In the genomic region with DNA sequence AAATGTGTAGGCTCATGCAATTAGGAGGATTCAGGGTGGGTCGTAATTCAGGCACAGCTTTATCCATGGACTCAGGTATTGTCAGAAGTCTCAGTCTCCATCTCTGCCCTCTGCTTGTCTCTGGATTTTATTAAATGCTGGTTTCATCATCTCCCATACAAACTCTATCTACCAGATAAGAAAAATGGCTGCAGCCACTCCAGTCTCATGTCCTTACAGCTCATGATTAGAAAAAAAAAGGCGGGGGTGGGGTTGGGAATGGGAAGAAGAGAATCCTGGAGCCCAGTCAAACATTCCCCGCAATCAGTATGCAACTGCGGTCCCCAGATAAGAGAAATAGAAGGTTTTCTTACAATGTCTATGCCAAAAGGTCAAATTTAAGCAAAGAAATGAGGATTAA, we compare ENCODE assay signal across 34 cellular contexts. TPM values are rescaled to one million over a fixed set of nuclear protein-coding genes. Genes with fewer than 3 reads are reported as not detected.
"Had no signal": no experiment of that assay in that cellular context is flagged by ENCODE, and none has a peak within 500 bp of the region (broad histone marks: within the 10 kb centered on the region; RNA-seq: fewer than 3 reads in every experiment).

No MANE protein-coding gene starts in this region.

- FAIRE-seq: islet of Langerhans, urothelium cell line had no signal

- H3K27me3 ChIP-seq: esophagus squamous epithelium, gastrocnemius medialis, neural progenitor cell, sigmoid colon, spleen, tibial nerve, upper lobe of left lung had no signal

- ATAC-seq: gastrocnemius medialis; naive thymus-derived CD4-positive, alpha-beta T cell; stimulated activated memory B cell treated with anti-CD40 and anti-IgM and Interleukin-4, amounts not matched to agents 10 μg/mL and 1 μg/mL and 100 μg/mL, for 72 hours; stimulated activated naive CD8-positive, alpha-beta T cell treated with anti-CD3 and anti-CD28 coated beads, Interleukin-15, Interleukin-2, amounts not matched to agents 100 U/mL and 50 U/mL, for 24 hours had no signal

- H3K9ac ChIP-seq: neural progenitor cell, parathyroid adenoma had no signal

- H3K36me3 ChIP-seq: neural progenitor cell, sigmoid colon, thoracic aorta, upper lobe of left lung had no signal

- H3K4me3 ChIP-seq: coronary artery, esophagus squamous epithelium, gastrocnemius medialis, neural progenitor cell, sigmoid colon, spleen, thoracic aorta, tibial nerve, upper lobe of left lung had no signal

- H3K9me3 ChIP-seq: esophagus squamous epithelium, gastrocnemius medialis, sigmoid colon, thoracic aorta, tibial nerve, upper lobe of left lung had no signal

- H2AFZ ChIP-seq: neural progenitor cell, parathyroid adenoma had no signal

- DNase-seq: dermis blood vessel endothelial cell; effector memory CD4-positive, alpha-beta T cell; erythroblast; esophagus squamous epithelium; foreskin fibroblast; gastrocnemius medialis; head of caudate nucleus; hippocampal formation; left cardiac atrium; mesenchymal stem cell; midbrain; naive thymus-derived CD4-positive, alpha-beta T cell; sigmoid colon; spleen; stimulated activated CD4-positive, alpha-beta T cell treated with anti-CD3 and anti-CD28 coated beads, Interleukin-4, amount 100 ng/mL, for 4 hours; stimulated activated naive CD8-positive, alpha-beta T cell treated with anti-CD3 and anti-CD28 coated beads, Interleukin-15, Interleukin-2, amounts not matched to agents 100 U/mL and 50 U/mL, for 24 hours; substantia nigra; upper lobe of left lung had no signal

- H3K4me1 ChIP-seq: parathyroid adenoma, spleen, tibial nerve had no signal

- H3K79me2 ChIP-seq: parathyroid adenoma had no signal

- H3K4me2 ChIP-seq: neural progenitor cell had no signal

- H3K27ac ChIP-seq: coronary artery, esophagus squamous epithelium, gastrocnemius medialis, neural progenitor cell, parathyroid adenoma, sigmoid colon, spleen, thoracic aorta, tibial nerve, upper lobe of left lung had no signal

RNA-seq across cellular contexts. Expression of a gene that starts 40.8 kb away (rescaled TPM):
- total RNA-seq: dermis blood vessel endothelial cell; esophagus squamous epithelium; gastrocnemius medialis; glomerular endothelial cell; kidney epithelial cell; left cardiac atrium; lower leg skin; lung microvascular endothelial cell; mucosa of gallbladder; naive thymus-derived CD4-positive, alpha-beta T cell; osteoblast; progenitor cell of endocrine pancreas; sigmoid colon; skeletal muscle tissue; spleen; thoracic aorta; tibial nerve; upper lobe of left lung had no signal
- polyA plus RNA-seq: sigmoid colon, spleen had no signal
